8 cellular contexts compared by ENCODE assay signal in genomic region chr2:177799531-177799930, GRCh38.
DNase-seq lines count a peak whose midpoint lies in the region; ATAC-seq, FAIRE-seq and TF ChIP-seq lines count a peak whose summit lies in the region.

No MANE protein-coding gene starts in this region.

- H3K36me3 ChIP-seq in bronchial epithelial cell (ENCODE audit: control insufficient read depth, insufficient read depth, low read length): no peaks in the 10 kb centered on the region
- no peaks in the 10 kb centered on the region for H3K36me3 ChIP-seq in naive thymus-derived CD4-positive, alpha-beta T cell (ENCODE audit: control insufficient read depth in 2 of 3, insufficient read depth in 3 of 3, low read length in 3 of 3)

- intact Hi-C loops in activated CD4-positive, alpha-beta T cell treated with anti-CD3 and anti-CD28 coated beads for 36 hours (cut with DNase I, micrococcal nuclease): no loop called here
- intact Hi-C loops in naive thymus-derived CD4-positive, alpha-beta T cell (cut with micrococcal nuclease): no loop called here

- no peak overlapping the region for H3K4me3 ChIP-seq in bronchial epithelial cell (ENCODE audit: low read depth, low read length)
- H3K4me3 ChIP-seq in naive thymus-derived CD4-positive, alpha-beta T cell (ENCODE audit: low read length): no peak overlapping the region

- H3K27me3 ChIP-seq in bronchial epithelial cell (ENCODE audit: control insufficient read depth, insufficient read depth, low read length): no peaks in the 10 kb centered on the region
- no peaks in the 10 kb centered on the region for H3K27me3 ChIP-seq in naive thymus-derived CD4-positive, alpha-beta T cell (ENCODE audit: control insufficient read depth in 2 of 2, insufficient read depth in 2 of 2, low read length in 2 of 2)

- H3K4me1 ChIP-seq in naive thymus-derived CD4-positive, alpha-beta T cell (ENCODE audit: control insufficient read depth in 2 of 2, insufficient read depth in 2 of 2, low read length in 2 of 2): no peaks in the 10 kb centered on the region

- peaks cover 42% of the 10 kb centered on the region for H3K27me3 Mint-ChIP-seq in activated CD4-positive, alpha-beta T cell treated with anti-CD3 and anti-CD28 coated beads, Interleukin-2, amount 10 ng/mL, durations not matched to agents 7 days and 5 days
- H3K27me3 Mint-ChIP-seq in activated CD4-positive, alpha-beta T cell treated with anti-CD3 and anti-CD28 coated beads for 36 hours: peaks cover 15% of the 10 kb centered on the region
- H3K27me3 Mint-ChIP-seq in naive thymus-derived CD4-positive, alpha-beta T cell: peaks cover 12 to 46% (median 42%) of the 10 kb centered on the region in 5 donors

- peak; percentile 74 for TF ChIP-seq CTCF in bronchial epithelial cell (IDR thresholded peaks at IDR 0.05; ENCODE audit: insufficient read depth, low read length, severe bottlenecking)

- H3K4me3 Mint-ChIP-seq in activated CD4-positive, alpha-beta T cell treated with anti-CD3 and anti-CD28 coated beads, Interleukin-2, amount 10 ng/mL, durations not matched to agents 7 days and 5 days: no peak overlapping the region
- no peak overlapping the region for H3K4me3 Mint-ChIP-seq in activated CD4-positive, alpha-beta T cell treated with anti-CD3 and anti-CD28 coated beads for 36 hours
- no peak overlapping the region for H3K4me3 Mint-ChIP-seq in naive thymus-derived CD4-positive, alpha-beta T cell

- no peak for FAIRE-seq in bronchial epithelial cell (lab: Jason Lieb, UNC)

- no peak for ATAC-seq in activated CD4-positive, alpha-beta T cell treated with anti-CD3 and anti-CD28 coated beads for 36 hours
- peak; percentile 66 for ATAC-seq in naive thymus-derived CD4-positive, alpha-beta T cell
- ATAC-seq in GM19023 (IDR thresholded peaks at IDR 0.05; ENCODE audit: unreplicated experiment): no peak

- peak; percentile 20 for DNase-seq in activated CD4-positive, alpha-beta T cell treated with anti-CD3 and anti-CD28 coated beads, Interleukin-2, amount 10 ng/mL, durations not matched to agents 7 days and 5 days
- no peak for DNase-seq in activated CD4-positive, alpha-beta T cell treated with anti-CD3 and anti-CD28 coated beads for 36 hours
- peak; percentile 66 for DNase-seq in NCI-H1694 (lab: John Stamatoyannopoulos, UW)
- DNase-seq in bronchial epithelial cell (ENCODE audit: low read depth): peak; percentile 43
- DNase-seq in naive thymus-derived CD4-positive, alpha-beta T cell: no peak
- no peak for DNase-seq in stimulated activated CD4-positive, alpha-beta T cell treated with anti-CD3 and anti-CD28 coated beads, Interleukin-4, amount 100 ng/mL, for 1 hour
- no peak for DNase-seq in cerebellar nuclear complex (lab: John Stamatoyannopoulos, UW)

- H3K4me1 Mint-ChIP-seq in activated CD4-positive, alpha-beta T cell treated with anti-CD3 and anti-CD28 coated beads, Interleukin-2, amount 10 ng/mL, durations not matched to agents 7 days and 5 days: no peaks in the 10 kb centered on the region
- H3K4me1 Mint-ChIP-seq in activated CD4-positive, alpha-beta T cell treated with anti-CD3 and anti-CD28 coated beads for 36 hours: no peaks in the 10 kb centered on the region
- no peaks in the 10 kb centered on the region for H3K4me1 Mint-ChIP-seq in naive thymus-derived CD4-positive, alpha-beta T cell

- H3K9me3 ChIP-seq in naive thymus-derived CD4-positive, alpha-beta T cell (ENCODE audit: control insufficient read depth in 2 of 3, low read length in 3 of 3): no peaks in the 10 kb centered on the region

- H3K36me3 Mint-ChIP-seq in activated CD4-positive, alpha-beta T cell treated with anti-CD3 and anti-CD28 coated beads, Interleukin-2, amount 10 ng/mL, durations not matched to agents 7 days and 5 days (ENCODE audit: low read depth): no peaks in the 10 kb centered on the region
- no peaks in the 10 kb centered on the region for H3K36me3 Mint-ChIP-seq in activated CD4-positive, alpha-beta T cell treated with anti-CD3 and anti-CD28 coated beads for 36 hours (ENCODE audit: low read depth)
- no peaks in the 10 kb centered on the region for H3K36me3 Mint-ChIP-seq in naive thymus-derived CD4-positive, alpha-beta T cell

- H3K9me3 Mint-ChIP-seq in activated CD4-positive, alpha-beta T cell treated with anti-CD3 and anti-CD28 coated beads, Interleukin-2, amount 10 ng/mL, durations not matched to agents 7 days and 5 days: no peaks in the 10 kb centered on the region
- H3K9me3 Mint-ChIP-seq in activated CD4-positive, alpha-beta T cell treated with anti-CD3 and anti-CD28 coated beads for 36 hours (ENCODE audit: low read depth): no peaks in the 10 kb centered on the region
- H3K9me3 Mint-ChIP-seq in naive thymus-derived CD4-positive, alpha-beta T cell: peaks cover 0 to 4% (median 0%) of the 10 kb centered on the region in 11 donors

- no peak overlapping the region for H3K27ac ChIP-seq in naive thymus-derived CD4-positive, alpha-beta T cell (ENCODE audit: low read depth, low read length)

- no peak overlapping the region for H3K27ac Mint-ChIP-seq in activated CD4-positive, alpha-beta T cell treated with anti-CD3 and anti-CD28 coated beads, Interleukin-2, amount 10 ng/mL, durations not matched to agents 7 days and 5 days
- no peak overlapping the region for H3K27ac Mint-ChIP-seq in activated CD4-positive, alpha-beta T cell treated with anti-CD3 and anti-CD28 coated beads for 36 hours
- H3K27ac Mint-ChIP-seq in naive thymus-derived CD4-positive, alpha-beta T cell: no peak overlapping the region

- CTCF ChIA-PET in activated CD4-positive, alpha-beta T cell treated with anti-CD3 and anti-CD28 coated beads, Interleukin-2, amount 10 ng/mL, durations not matched to agents 7 days and 5 days (lab: Charles Lee): no interaction called here
- CTCF ChIA-PET in activated CD4-positive, alpha-beta T cell treated with anti-CD3 and anti-CD28 coated beads for 36 hours (lab: Charles Lee): interaction anchor here (0.9 to 1.1 kb wide), 6 partner anchors 10 to 96 kb away, joined by 3 to 4 read pairs (median 3); no protein-coding TSS in a partner anchor
- CTCF ChIA-PET in naive thymus-derived CD4-positive, alpha-beta T cell (lab: Charles Lee): interaction anchor here (1.1 to 1.8 kb wide), 2 partner anchors 27 to 107 kb away, joined by 3 to 5 read pairs; no protein-coding TSS in a partner anchor

- POLR2A ChIA-PET in activated CD4-positive, alpha-beta T cell treated with anti-CD3 and anti-CD28 coated beads, Interleukin-2, amount 10 ng/mL, durations not matched to agents 7 days and 5 days (lab: Charles Lee): no interaction called here
- POLR2A ChIA-PET in activated CD4-positive, alpha-beta T cell treated with anti-CD3 and anti-CD28 coated beads for 36 hours (lab: Charles Lee): no interaction called here
- POLR2A ChIA-PET in naive thymus-derived CD4-positive, alpha-beta T cell (lab: Charles Lee): no interaction called here

Comparison
In these comparisons a context has a peak if more than half of its experiments do, and no peak if none do; other contexts are left out.
1. DNase-seq: peak in activated CD4-positive, alpha-beta T cell treated with anti-CD3 and anti-CD28 coated beads, Interleukin-2, amount 10 ng/mL, durations not matched to agents 7 days and 5 days (single experiment), NCI-H1694 (single experiment) and bronchial epithelial cell (single experiment); none in activated CD4-positive, alpha-beta T cell treated with anti-CD3 and anti-CD28 coated beads for 36 hours (single experiment), naive thymus-derived CD4-positive, alpha-beta T cell (0 of 9), stimulated activated CD4-positive, alpha-beta T cell treated with anti-CD3 and anti-CD28 coated beads, Interleukin-4, amount 100 ng/mL, for 1 hour (single experiment) and cerebellar nuclear complex (0 of 2).